9 cellular contexts compared by ENCODE assay signal in genomic region chr2:230986520-230987136, GRCh38. TPM values are rescaled to one million over a fixed set of nuclear protein-coding genes. Genes with fewer than 3 reads are reported as not detected.
DNase-seq lines count a peak whose midpoint lies in the region; FAIRE-seq and TF ChIP-seq lines count a peak whose summit lies in the region.
"Had no signal": no experiment of that assay in that cellular context is flagged by ENCODE, and none has a peak within 500 bp of the region (broad histone marks: within the 10 kb centered on the region; RNA-seq: fewer than 3 reads in every experiment).

No MANE protein-coding gene starts in this region.

- H3K23ac ChIP-seq in H9 (ENCODE audit: insufficient read length, low read depth, low read length) = no peak overlapping the region

- H3K9me3 ChIP-seq in H9 (ENCODE audit: control insufficient read depth, low read depth, low read length) (no peaks in the 10 kb centered on the region), WERI-Rb-1 (ENCODE audit: severe bottlenecking) (no peaks in the 10 kb centered on the region), iPS-18a (ENCODE audit: control insufficient read depth, low read depth, low read length) (no peaks in the 10 kb centered on the region)

- no peaks in the 10 kb centered on the region for H3K27me3 ChIP-seq in H9 (ENCODE audit: insufficient read depth, low read length)
- no peaks in the 10 kb centered on the region for H3K27me3 ChIP-seq in WERI-Rb-1 (ENCODE audit: insufficient read depth, low read depth, severe bottlenecking)
- no peaks in the 10 kb centered on the region for H3K27me3 ChIP-seq in iPS-18a (ENCODE audit: control insufficient read depth, insufficient read depth, low read length)

- no peak for FAIRE-seq in urothelium cell line (lab: Jason Lieb, UNC)

- H3K27me3 Mint-ChIP-seq in H9 (ENCODE audit: low read depth) = peaks cover 3% of the 10 kb centered on the region

- no peaks in the 10 kb centered on the region for H3K4me1 ChIP-seq in H9 (ENCODE audit: insufficient read depth, low read length)
- peaks cover 4% of the 10 kb centered on the region for H3K4me1 ChIP-seq in iPS-18a (ENCODE audit: control insufficient read depth, low read depth, low read length)

- no peak overlapping the region for H4K8ac ChIP-seq in H9 (replicated peaks; ENCODE audit: insufficient read length, low read depth, low read length)

- peak overlapping the region in 2 of 3 experiments; percentile 16 to 67; a peak in 1 of 7 replicates for H3K27ac Mint-ChIP-seq in H9

- no peak overlapping the region for H2BK20ac ChIP-seq in H9 (ENCODE audit: low read depth, low read length, poor library complexity, severe bottlenecking)

- H2BK15ac ChIP-seq in H9 (ENCODE audit: low read depth, low read length) = no peak overlapping the region

- peaks cover 23 to 37% of the 10 kb centered on the region in 2 experiments for H3K4me1 Mint-ChIP-seq in H9

- H3K9me3 Mint-ChIP-seq in H9 = no peaks in the 10 kb centered on the region

- H3K4me2 ChIP-seq in H9 (ENCODE audit: insufficient read depth, insufficient read length, low read length) = peak overlapping the region; percentile 43

- peak overlapping the region; percentile 38 to 53; a peak in 3 of 5 replicates for H3K4me3 Mint-ChIP-seq in H9

- H3K27ac ChIP-seq in H9 (ENCODE audit: insufficient read length, low read depth, low read length) (no peak overlapping the region), WERI-Rb-1 (peak overlapping the region; percentile 9; the same call in 1 of the 2 replicates), iPS-18a (ENCODE audit: low read length) (no peak overlapping the region)

- no peaks in the 10 kb centered on the region for H4K20me1 ChIP-seq in H9 (ENCODE audit: control insufficient read depth, insufficient read depth, insufficient read length)

- H3K14ac ChIP-seq in H9 (ENCODE audit: insufficient read depth, low read length) = no peak overlapping the region

- no peak for TF ChIP-seq CTCF in H9 (conservative IDR thresholded peaks at IDR 0.05)
- TF ChIP-seq CTCF in WERI-Rb-1 (IDR thresholded peaks at IDR 0.05; ENCODE audit: low read depth, low read length) = no peak

- H3K9ac ChIP-seq in H9 (ENCODE audit: extremely low read depth, insufficient read length, low read length) (no peak overlapping the region), iPS-18a (ENCODE audit: low read length) (no peak overlapping the region)

- H3K36me3 ChIP-seq in WERI-Rb-1 (no peaks in the 10 kb centered on the region), iPS-18a (ENCODE audit: control insufficient read depth, low read depth, low read length) (no peaks in the 10 kb centered on the region)

- DNase-seq in H9 = no peak
- no peak for DNase-seq in WERI-Rb-1
- peak; percentile 36 for DNase-seq in stimulated activated CD8-positive, alpha-beta memory T cell treated with anti-CD3 and anti-CD28 coated beads, Interleukin-4, amount 100 ng/mL, for 48 hours
- no peak for DNase-seq in cerebellar nuclear complex (lab: John Stamatoyannopoulos, UW)
- DNase-seq in NCI-H2081 treated with DMSO at 0.1 percent for 48 hours (lab: John Stamatoyannopoulos, UW) = no peak
- DNase-seq in urothelium cell line (ENCODE audit: low spot score) = no peak
- no peak for DNase-seq in putamen (ENCODE audit: low spot score)

- no peaks in the 10 kb centered on the region for H3K79me2 ChIP-seq in H9 (ENCODE audit: insufficient read depth, low read length)

- no peak overlapping the region for H2AK5ac ChIP-seq in H9 (ENCODE audit: insufficient read length, low read length)

- H3K18ac ChIP-seq in H9 (ENCODE audit: insufficient read length, low read depth, low read length) = no peak overlapping the region

- H2BK120ac ChIP-seq in H9 (ENCODE audit: low read depth, low read length, poor library complexity, severe bottlenecking) = no peak overlapping the region

- H2BK5ac ChIP-seq in H9 (ENCODE audit: insufficient read length, low read length) = no peak overlapping the region

- H4K91ac ChIP-seq in H9 (ENCODE audit: insufficient read length, low read depth, low read length) = no peak overlapping the region

- H4K5ac ChIP-seq in H9 (ENCODE audit: insufficient read length, low read depth, low read length) = no peak overlapping the region

- no peaks in the 10 kb centered on the region for H3K23me2 ChIP-seq in H9 (ENCODE audit: insufficient read length, low read depth, low read length, poor library complexity, severe bottlenecking)

- no peak overlapping the region for H3K56ac ChIP-seq in H9 (ENCODE audit: insufficient read length, low read depth, low read length)

- H3K4me3 ChIP-seq in WERI-Rb-1 (ENCODE audit: low read depth, low read length) (peak overlapping the region; percentile 45), iPS-18a (ENCODE audit: low read length) (peak overlapping the region; percentile 55)

- no peaks in the 10 kb centered on the region; a peak in 1 of 7 replicates for H3K36me3 Mint-ChIP-seq in H9 (ENCODE audit: insufficient read depth in 1 of 3, low read depth in 3 of 3)

- WGBS in H9 (ENCODE audit: extremely low coverage, insufficient read length, low lambda C conversion rate) = no CpG with 5 or more reads among the region's 15 CpGs

- no peaks in the 10 kb centered on the region for H3K79me1 ChIP-seq in H9 (ENCODE audit: insufficient read depth, low read depth, low read length, poor library complexity, severe bottlenecking)

- no peak overlapping the region for H3K4ac ChIP-seq in H9 (ENCODE audit: low read depth, low read length)

- H2AFZ ChIP-seq in H9 (ENCODE audit: low read length) = no peak overlapping the region

- no peak overlapping the region for H3T11ph ChIP-seq in H9 (ENCODE audit: low read length)

- H2BK12ac ChIP-seq in H9 (ENCODE audit: insufficient read length, low read depth, low read length) = no peak overlapping the region

RNA-seq across cellular contexts. Expression of gene SPATA3, which starts 9.3 kb away (rescaled TPM):
- not detected in 2 replicates for total RNA-seq in H9 (2021)
- total RNA-seq: subcutaneous adipose tissue had no signal

RNA-seq across cellular contexts. Expression of gene C2orf72, which starts 50.7 kb away (rescaled TPM):
- 0.77 and 1.0 TPM in 2 replicates for total RNA-seq in H9 (2021)
